ENCODE assay signal across 8 cellular contexts in genomic region chr2:191245869-191246531, GRCh38. TPM values are rescaled to one million over a fixed set of nuclear protein-coding genes. Genes with fewer than 3 reads are reported as not detected.
DNase-seq lines count a peak whose midpoint lies in the region; ATAC-seq and TF ChIP-seq lines count a peak whose summit lies in the region.

No MANE protein-coding gene starts in this region.

- peaks cover 49% of the 10 kb centered on the region for H3K79me2 ChIP-seq in GM23338 (replicated peaks; ENCODE audit: insufficient read depth)

- H3K4me1 Mint-ChIP-seq in CD14-positive monocyte (peaks cover 12% of the 10 kb centered on the region), GM23338 (peaks cover 44% of the 10 kb centered on the region), neural crest cell (peaks cover 52% of the 10 kb centered on the region)

- intact Hi-C loops in CD14-positive monocyte (cut with micrococcal nuclease), result no loop called here

- H3K9me2 ChIP-seq in GM23338 (ENCODE audit: insufficient read depth), result no peaks in the 10 kb centered on the region

- H3K9me3 Mint-ChIP-seq in CD14-positive monocyte, result peaks cover 0 to 11% (median 8%) of the 10 kb centered on the region in 7 donors
- H3K9me3 Mint-ChIP-seq in GM23338, result no peaks in the 10 kb centered on the region
- no peaks in the 10 kb centered on the region for H3K9me3 Mint-ChIP-seq in neural crest cell

- ATAC-seq in GM23338 (peak; percentile 76), HG02798 (IDR thresholded peaks at IDR 0.05; ENCODE audit: poor library complexity, unreplicated experiment) (no peak)

- H3K27ac ChIP-seq in GM23338 (ENCODE audit: low read depth), result peak overlapping the region; percentile 96

- H3K4me3 ChIP-seq in GM23338 (peak overlapping the region; percentile 82), foreskin fibroblast (ENCODE audit: low read depth in 1 of 2, low read length in 2 of 2) (peak overlapping the region; percentile 86 to 93)

- peak overlapping the region; percentile 64 to 85 for H3K4me3 Mint-ChIP-seq in CD14-positive monocyte
- H3K4me3 Mint-ChIP-seq in GM23338, result peak overlapping the region; percentile 88
- H3K4me3 Mint-ChIP-seq in neural crest cell, result peak overlapping the region; percentile 99

- 0 out of 2 replicates have a peak, but pooled peaks cover 3% of the 10 kb centered on the region for H3F3A ChIP-seq in GM23338 (replicated peaks; ENCODE audit: low read depth)

- peaks cover 47% of the 10 kb centered on the region for H3K4me1 ChIP-seq in GM23338 (ENCODE audit: insufficient read depth)

- H2AFZ ChIP-seq in GM23338, result peak overlapping the region; percentile 72; the same call in 1 of the 2 replicates

- TF ChIP-seq CTCF in CD14-positive monocyte (IDR thresholded peaks at IDR 0.05) (no peak), GM23338 (conservative IDR thresholded peaks at IDR 0.05; ENCODE audit: low read depth in 2 of 2) (no peak), foreskin fibroblast (IDR thresholded peaks at IDR 0.05; ENCODE audit: low read depth, low read length) (no peak), neural crest cell (conservative IDR thresholded peaks at IDR 0.05) (no peak)

- H3K36me3 ChIP-seq in GM23338 (ENCODE audit: insufficient read depth), result no peaks in the 10 kb centered on the region

- no peaks in the 10 kb centered on the region for H3K36me3 Mint-ChIP-seq in CD14-positive monocyte
- H3K36me3 Mint-ChIP-seq in GM23338 (ENCODE audit: low read depth), result peaks cover 7% of the 10 kb centered on the region
- peaks cover 5% of the 10 kb centered on the region for H3K36me3 Mint-ChIP-seq in neural crest cell (ENCODE audit: low read depth)

- peaks cover 36% of the 10 kb centered on the region for H4K20me1 ChIP-seq in GM23338 (replicated peaks; ENCODE audit: insufficient read depth)

- H3K4me2 ChIP-seq in GM23338, result peak overlapping the region; percentile 82

- H3K27ac Mint-ChIP-seq in CD14-positive monocyte (no peak overlapping the region), GM23338 (peak overlapping the region; percentile 97), neural crest cell (ENCODE audit: unreplicated experiment) (peak overlapping the region; percentile 95)

- DNase-seq in CD14-positive monocyte (ENCODE audit: low spot score), result no peak
- peak; percentile 97 for DNase-seq in GM23338 (ENCODE audit: low spot score)
- peak; percentile 53 for DNase-seq in NCI-H2227 treated with DMSO at 0.1 percent for 48 hours (lab: John Stamatoyannopoulos, UW)
- peak; percentile 29 for DNase-seq in activated T-cell treated with anti-CD3 and anti-CD28 coated beads for 48 hours (ENCODE audit: low read depth)
- peak; percentile 70 to 89 for DNase-seq in foreskin fibroblast
- DNase-seq in neural crest cell (ENCODE audit: low read depth, low spot score), result peak; percentile 80
- DNase-seq in AML-193 (lab: John Stamatoyannopoulos, UW), result no peak

- H3K27me3 ChIP-seq in GM23338 (ENCODE audit: insufficient read depth), result peaks cover 11% of the 10 kb centered on the region

- H3K27me3 Mint-ChIP-seq in CD14-positive monocyte (ENCODE audit: low read depth in 3 of 3) (peaks cover 38 to 47% (median 41%) of the 10 kb centered on the region in 3 donors), GM23338 (ENCODE audit: insufficient read depth, low read depth, poor library complexity) (peaks cover 12% of the 10 kb centered on the region), neural crest cell (ENCODE audit: low read depth) (no peaks in the 10 kb centered on the region)

TF ChIP-seq in GM23338, 12 proteins besides CTCF, POLR2A, EP300 and RAD21:
- no peak for TF ChIP-seq ZNF331 (CRISPR knock-in tag; IDR thresholded peaks at IDR 0.05; ENCODE audit: low read depth)
- TF ChIP-seq CREB1 (CRISPR knock-in tag; IDR thresholded peaks at IDR 0.05; ENCODE audit: low read depth), result 0 out of 2 replicates have a peak, but pooled peaks have one; percentile 39
- TF ChIP-seq POLR2AphosphoS5 (IDR thresholded peaks at IDR 0.05; ENCODE audit: low read depth), result peak; percentile 56; the same call in 1 of the 2 replicates
- TF ChIP-seq EZH2 (IDR thresholded peaks at IDR 0.05; ENCODE audit: low read depth, unreplicated experiment), result no peak

RNA-seq across cellular contexts. Expression of gene MYO1B, which starts 0.8 kb away (rescaled TPM):
- not detected for polyA plus RNA-seq in CD14-positive monocyte
- total RNA-seq in GM23338 (2014; rRNA removed; shearing (Covaris generic)), result 60.4 and 70.6 TPM in 2 replicates
- polyA plus RNA-seq in GM23338 (2016; fragmentation: Nextera tagmentation; extraction: Ambion mirVana), result 20.0 and 26.4 TPM in 2 replicates
- total RNA-seq in neural crest cell, result 107 and 116 TPM in 2 replicates

Comparison
In these comparisons a context has a peak if more than half of its experiments do, and no peak if none do; other contexts are left out.
1. DNase-seq: peak in GM23338 (single experiment), NCI-H2227 treated with DMSO at 0.1 percent for 48 hours (single experiment), activated T-cell treated with anti-CD3 and anti-CD28 coated beads for 48 hours (single experiment), foreskin fibroblast (2 of 2) and neural crest cell (single experiment); none in CD14-positive monocyte (single experiment) and AML-193 (0 of 2).
2. H3K27ac Mint-ChIP-seq: peak in GM23338 (single experiment) and neural crest cell (single experiment); none in CD14-positive monocyte (0 of 7).
3. Peak in every context shown above with its lines, with median percentiles within 50 percentile points of each other: H3K4me3 Mint-ChIP-seq.